ENCODE assay signal across 21 cellular contexts in genomic region chr11:122897606-122898210, GRCh38. TPM values are rescaled to one million over a fixed set of nuclear protein-coding genes. Genes with fewer than 3 reads are reported as not detected.
DNase-seq lines count a peak whose midpoint lies in the region; ATAC-seq and TF ChIP-seq lines count a peak whose summit lies in the region.
"Had no signal": no experiment of that assay in that cellular context is flagged by ENCODE, and none has a peak within 500 bp of the region (broad histone marks: within the 10 kb centered on the region; RNA-seq: fewer than 3 reads in every experiment).

No MANE protein-coding gene starts in this region.

- H3K4me3 Mint-ChIP-seq in activated naive CD8-positive, alpha-beta T cell treated with anti-CD3 and anti-CD28 coated beads, Interleukin-2, amount 50 U/mL, for 24 hours: no peak overlapping the region
- H3K4me3 Mint-ChIP-seq in activated naive CD8-positive, alpha-beta T cell treated with anti-CD3 and anti-CD28 coated beads for 36 hours: no peak overlapping the region
- H3K4me3 Mint-ChIP-seq in activated CD8-positive, alpha-beta T cell treated with anti-CD3 and anti-CD28 coated beads, Interleukin-2, amount 10 ng/mL, durations not matched to agents 7 days and 5 days: no peak overlapping the region
- H3K4me3 Mint-ChIP-seq in nephron progenitor cell: no peak overlapping the region
- H3K4me3 Mint-ChIP-seq: stimulated activated memory B cell treated with anti-CD40 and anti-IgM and Interleukin-4, amounts not matched to agents 10 μg/mL and 1 μg/mL and 100 μg/mL, for 72 hours had no signal

- no peaks in the 10 kb centered on the region for H3K9me3 Mint-ChIP-seq in activated naive CD8-positive, alpha-beta T cell treated with anti-CD3 and anti-CD28 coated beads, Interleukin-2, amount 50 U/mL, for 24 hours
- no peaks in the 10 kb centered on the region for H3K9me3 Mint-ChIP-seq in activated naive CD8-positive, alpha-beta T cell treated with anti-CD3 and anti-CD28 coated beads for 36 hours
- H3K9me3 Mint-ChIP-seq in activated CD8-positive, alpha-beta T cell treated with anti-CD3 and anti-CD28 coated beads, Interleukin-2, amount 10 ng/mL, durations not matched to agents 7 days and 5 days (ENCODE audit: insufficient read depth): no peaks in the 10 kb centered on the region
- no peaks in the 10 kb centered on the region for H3K9me3 Mint-ChIP-seq in nephron progenitor cell
- H3K9me3 Mint-ChIP-seq: stimulated activated memory B cell treated with anti-CD40 and anti-IgM and Interleukin-4, amounts not matched to agents 10 μg/mL and 1 μg/mL and 100 μg/mL, for 72 hours had no signal

- peak; percentile 45 for ATAC-seq in activated naive CD8-positive, alpha-beta T cell treated with anti-CD3 and anti-CD28 coated beads, Interleukin-2, amount 50 U/mL, for 24 hours
- ATAC-seq in SK-N-SH treated with all-trans-retinoic acid at 6 μM for 48 hours: peak; percentile 59
- ATAC-seq in activated CD8-positive, alpha-beta T cell treated with anti-CD3 and anti-CD28 coated beads, Interleukin-2, amount 10 ng/mL, durations not matched to agents 7 days and 5 days: no peak
- no peak for ATAC-seq in HG03442 (IDR thresholded peaks at IDR 0.05; ENCODE audit: unreplicated experiment)
- ATAC-seq: gastrocnemius medialis; stimulated activated memory B cell treated with anti-CD40 and anti-IgM and Interleukin-4, amounts not matched to agents 10 μg/mL and 1 μg/mL and 100 μg/mL, for 72 hours had no signal

- CTCF ChIA-PET in activated CD8-positive, alpha-beta T cell treated with anti-CD3 and anti-CD28 coated beads, Interleukin-2, amount 10 ng/mL, durations not matched to agents 7 days and 5 days (lab: Charles Lee): interaction anchor here (2.4 kb wide), 1 partner anchor 123 kb away, joined by 6 read pairs; no protein-coding TSS in a partner anchor

- peaks cover 4% of the 10 kb centered on the region for H3K4me1 Mint-ChIP-seq in activated naive CD8-positive, alpha-beta T cell treated with anti-CD3 and anti-CD28 coated beads, Interleukin-2, amount 50 U/mL, for 24 hours
- H3K4me1 Mint-ChIP-seq in activated naive CD8-positive, alpha-beta T cell treated with anti-CD3 and anti-CD28 coated beads for 36 hours: peaks cover 7% of the 10 kb centered on the region
- peaks cover 3% of the 10 kb centered on the region for H3K4me1 Mint-ChIP-seq in activated CD8-positive, alpha-beta T cell treated with anti-CD3 and anti-CD28 coated beads, Interleukin-2, amount 10 ng/mL, durations not matched to agents 7 days and 5 days (ENCODE audit: low read depth)
- H3K4me1 Mint-ChIP-seq in nephron progenitor cell: peaks cover 12% of the 10 kb centered on the region

- no peaks in the 10 kb centered on the region for H3K27me3 Mint-ChIP-seq in activated naive CD8-positive, alpha-beta T cell treated with anti-CD3 and anti-CD28 coated beads, Interleukin-2, amount 50 U/mL, for 24 hours
- no peaks in the 10 kb centered on the region for H3K27me3 Mint-ChIP-seq in activated naive CD8-positive, alpha-beta T cell treated with anti-CD3 and anti-CD28 coated beads for 36 hours
- H3K27me3 Mint-ChIP-seq in activated CD8-positive, alpha-beta T cell treated with anti-CD3 and anti-CD28 coated beads, Interleukin-2, amount 10 ng/mL, durations not matched to agents 7 days and 5 days (ENCODE audit: low read depth): no peaks in the 10 kb centered on the region
- peaks cover 6% of the 10 kb centered on the region for H3K27me3 Mint-ChIP-seq in nephron progenitor cell (ENCODE audit: low read depth, poor library complexity)
- H3K27me3 Mint-ChIP-seq: stimulated activated memory B cell treated with anti-CD40 and anti-IgM and Interleukin-4, amounts not matched to agents 10 μg/mL and 1 μg/mL and 100 μg/mL, for 72 hours had no signal

- POLR2A ChIA-PET in activated CD8-positive, alpha-beta T cell treated with anti-CD3 and anti-CD28 coated beads, Interleukin-2, amount 10 ng/mL, durations not matched to agents 7 days and 5 days (lab: Charles Lee): no interaction called here

- peaks cover 2% of the 10 kb centered on the region for H3K36me3 Mint-ChIP-seq in activated naive CD8-positive, alpha-beta T cell treated with anti-CD3 and anti-CD28 coated beads, Interleukin-2, amount 50 U/mL, for 24 hours (ENCODE audit: low read depth)
- no peaks in the 10 kb centered on the region for H3K36me3 Mint-ChIP-seq in activated naive CD8-positive, alpha-beta T cell treated with anti-CD3 and anti-CD28 coated beads for 36 hours
- H3K36me3 Mint-ChIP-seq in activated CD8-positive, alpha-beta T cell treated with anti-CD3 and anti-CD28 coated beads, Interleukin-2, amount 10 ng/mL, durations not matched to agents 7 days and 5 days (ENCODE audit: low read depth): no peaks in the 10 kb centered on the region
- no peaks in the 10 kb centered on the region for H3K36me3 Mint-ChIP-seq in nephron progenitor cell (ENCODE audit: low read depth)
- H3K36me3 Mint-ChIP-seq: stimulated activated memory B cell treated with anti-CD40 and anti-IgM and Interleukin-4, amounts not matched to agents 10 μg/mL and 1 μg/mL and 100 μg/mL, for 72 hours had no signal

- no peak for DNase-seq in activated naive CD8-positive, alpha-beta T cell treated with anti-CD3 and anti-CD28 coated beads, Interleukin-2, amount 50 U/mL, for 24 hours
- no peak for DNase-seq in activated naive CD8-positive, alpha-beta T cell treated with anti-CD3 and anti-CD28 coated beads for 36 hours
- peak; percentile 47 for DNase-seq in fibroblast of peridontal ligament (ENCODE audit: extremely low read depth)
- DNase-seq in activated CD8-positive, alpha-beta T cell treated with anti-CD3 and anti-CD28 coated beads, Interleukin-2, amount 10 ng/mL, durations not matched to agents 7 days and 5 days: no peak
- no peak for DNase-seq in nephron progenitor cell
- no peak for DNase-seq in NOMO-1 treated with DMSO at 0.1 percent for 48 hours (lab: John Stamatoyannopoulos, UW; ENCODE audit: unreplicated experiment)
- DNase-seq: activated CD4-positive, alpha-beta T cell treated with anti-CD3 and anti-CD28 coated beads for 1 hour; activated CD8-positive, alpha-beta memory T cell treated with anti-CD3 and anti-CD28 coated beads, Interleukin-2, amount 50 U/mL, for 4 hours; effector CD4-positive, alpha-beta T cell; gastrocnemius medialis; GDM1; MG63; NCI-H187 treated with DMSO at 0.1 percent for 48 hours; posterior cingulate gyrus; SJCRH30 had no signal

- no peak overlapping the region for H3K27ac Mint-ChIP-seq in activated naive CD8-positive, alpha-beta T cell treated with anti-CD3 and anti-CD28 coated beads, Interleukin-2, amount 50 U/mL, for 24 hours
- H3K27ac Mint-ChIP-seq in activated naive CD8-positive, alpha-beta T cell treated with anti-CD3 and anti-CD28 coated beads for 36 hours: no peak overlapping the region
- no peak overlapping the region for H3K27ac Mint-ChIP-seq in activated CD8-positive, alpha-beta T cell treated with anti-CD3 and anti-CD28 coated beads, Interleukin-2, amount 10 ng/mL, durations not matched to agents 7 days and 5 days
- no peak overlapping the region for H3K27ac Mint-ChIP-seq in nephron progenitor cell
- H3K27ac Mint-ChIP-seq: stimulated activated memory B cell treated with anti-CD40 and anti-IgM and Interleukin-4, amounts not matched to agents 10 μg/mL and 1 μg/mL and 100 μg/mL, for 72 hours had no signal

- no peak for TF ChIP-seq CTCF in nephron progenitor cell (IDR thresholded peaks at IDR 0.05)

TF ChIP-seq in SK-N-SH treated with all-trans-retinoic acid at 6 μM for 48 hours, 23 proteins besides CTCF, POLR2A, EP300 and RAD21 (continues in another document):
- TF ChIP-seq ZNF565 (CRISPR knock-in tag; conservative IDR thresholded peaks at IDR 0.05; ENCODE audit: low read depth) (no peak), TOX (CRISPR knock-in tag; IDR thresholded peaks at IDR 0.05; ENCODE audit: borderline replicate concordance) (no peak), TCF4 (CRISPR knock-in tag; IDR thresholded peaks at IDR 0.05; ENCODE audit: borderline replicate concordance) (no peak), ZC3H10 (CRISPR knock-in tag; IDR thresholded peaks at IDR 0.05) (no peak), PPARA (CRISPR knock-in tag; IDR thresholded peaks at IDR 0.05; ENCODE audit: borderline replicate concordance) (no peak), RARB (CRISPR knock-in tag; IDR thresholded peaks at IDR 0.05) (no peak), CSDC2 (CRISPR knock-in tag; IDR thresholded peaks at IDR 0.05) (no peak), ISL1 (CRISPR knock-in tag; IDR thresholded peaks at IDR 0.05) (no peak), BACH2 (CRISPR knock-in tag; IDR thresholded peaks at IDR 0.05; ENCODE audit: borderline replicate concordance) (no peak), ZFP30 (CRISPR knock-in tag; IDR thresholded peaks at IDR 0.05) (no peak), PATZ1 (CRISPR knock-in tag; IDR thresholded peaks at IDR 0.05; ENCODE audit: borderline replicate concordance) (no peak), ZNF70 (CRISPR knock-in tag; IDR thresholded peaks at IDR 0.05) (no peak), ARNTL (CRISPR knock-in tag; IDR thresholded peaks at IDR 0.05; ENCODE audit: borderline replicate concordance, low read depth) (no peak)

RNA-seq across cellular contexts. Expression of gene JHY, which starts 15.1 kb away (rescaled TPM):
- 1 to 10 TPM; 3.1 to 3.2 TPM for total RNA-seq in activated naive CD8-positive, alpha-beta T cell treated with anti-CD3 and anti-CD28 coated beads for 36 hours
- 1 to 10 TPM; 1.5 to 1.6 TPM for total RNA-seq in activated CD8-positive, alpha-beta T cell treated with anti-CD3 and anti-CD28 coated beads, Interleukin-2, amount 10 ng/mL, durations not matched to agents 7 days and 5 days
- total RNA-seq: SJCRH30 had no signal

RNA-seq across cellular contexts. Expression of gene CRTAM, which starts 59.4 kb away (rescaled TPM):
- 10 to 100 TPM; 21.9 to 22.3 TPM for total RNA-seq in activated naive CD8-positive, alpha-beta T cell treated with anti-CD3 and anti-CD28 coated beads for 36 hours
- 1 to 10 TPM; 8.0 TPM for total RNA-seq in activated CD8-positive, alpha-beta T cell treated with anti-CD3 and anti-CD28 coated beads, Interleukin-2, amount 10 ng/mL, durations not matched to agents 7 days and 5 days
- total RNA-seq: cardiac muscle cell, H4, NCI-H460, SJCRH30 had no signal

Comparison
In these comparisons a context has a peak if more than half of its experiments do, and no peak if none do; other contexts are left out.
1. ATAC-seq: peak in activated naive CD8-positive, alpha-beta T cell treated with anti-CD3 and anti-CD28 coated beads, Interleukin-2, amount 50 U/mL, for 24 hours (single experiment) and SK-N-SH treated with all-trans-retinoic acid at 6 μM for 48 hours (single experiment); none in activated CD8-positive, alpha-beta T cell treated with anti-CD3 and anti-CD28 coated beads, Interleukin-2, amount 10 ng/mL, durations not matched to agents 7 days and 5 days (single experiment) and HG03442 (single experiment).